17 cellular contexts compared by ENCODE assay signal in genomic region chr1:147169171-147169570, GRCh38. TPM values are rescaled to one million over a fixed set of nuclear protein-coding genes. Genes with fewer than 3 reads are reported as not detected.
DNase-seq lines count a peak whose midpoint lies in the region; ATAC-seq and TF ChIP-seq lines count a peak whose summit lies in the region.
"Had no signal": no experiment of that assay in that cellular context is flagged by ENCODE, and none has a peak within 500 bp of the region (broad histone marks: within the 10 kb centered on the region; RNA-seq: fewer than 3 reads in every experiment).

No MANE protein-coding gene starts in this region.

- CTCF ChIA-PET in mammary epithelial cell (lab: Charles Lee; ENCODE audit: low non-redundant PET), result no interaction called here

- H3K4me1 Mint-ChIP-seq in activated naive CD8-positive, alpha-beta T cell (ENCODE audit: low read depth), result peaks cover 43% of the 10 kb centered on the region
- H3K4me1 Mint-ChIP-seq in activated naive CD8-positive, alpha-beta T cell treated with anti-CD3 and anti-CD28 coated beads, Interleukin-2, amount 50 U/mL, for 24 hours, result peaks cover 43% of the 10 kb centered on the region

- H3K4ac ChIP-seq in mesenchymal stem cell (ENCODE audit: low read depth in 1 of 2, low read length in 2 of 2), result no peak overlapping the region

- WGBS in mammary epithelial cell (ENCODE audit: low coverage, missing lambda C conversion rate), result 60% methylated on average over 3 of the region's 3 CpGs
- WGBS in mesenchymal stem cell, result no CpG with 5 or more reads among the region's 3 CpGs
- WGBS in tibial nerve, 2 donors, result 42 to 49% methylated on average over 3 of the region's 3 CpGs

- H3K14ac ChIP-seq in mesenchymal stem cell (ENCODE audit: low read length in 2 of 2), result no peak overlapping the region

- H2AK5ac ChIP-seq in mesenchymal stem cell (ENCODE audit: low read length, severe bottlenecking), result no peak overlapping the region

- no peak for DNase-seq in activated naive CD8-positive, alpha-beta T cell treated with anti-CD3 and anti-CD28 coated beads, Interleukin-2, amount 50 U/mL, for 24 hours
- DNase-seq in mammary epithelial cell (no peak), mesenchymal stem cell (peak; percentile 7), vagina (ENCODE audit: extremely low spot score in 2 of 2) (no peak), tibial nerve (ENCODE audit: low spot score in 2 of 2) (no peak), germinal center (ENCODE audit: low spot score) (no peak)
- no peak for DNase-seq in stimulated activated CD4-positive, alpha-beta T cell treated with anti-CD3 and anti-CD28 coated beads, Interleukin-12 subunit alpha, Interleukin-12 subunit beta, amount 100 ng/mL, for 4 hours
- DNase-seq: 8988T; activated CD4-positive, alpha-beta T cell treated with anti-CD3 and anti-CD28 coated beads for 1 hour; activated CD8-positive, alpha-beta memory T cell treated with anti-CD3 and anti-CD28 coated beads, Interleukin-2, amount 10 ng/mL, durations not matched to agents 7 days and 5 days; activated gamma-delta T cell; esophagus squamous epithelium; KG1; T-helper 17 cell had no signal

- dilution Hi-C loops in mammary epithelial cell (cut with HindIII; ENCODE audit: low sequenced_read_pairs), result no loop called here

- TF ChIP-seq POLR2A in vagina (IDR thresholded peaks at IDR 0.05), result no peak
- TF ChIP-seq POLR2A in tibial nerve (IDR thresholded peaks at IDR 0.05), result no peak

- no peaks in the 10 kb centered on the region for H3K27me3 Mint-ChIP-seq in activated naive CD8-positive, alpha-beta T cell
- no peaks in the 10 kb centered on the region for H3K27me3 Mint-ChIP-seq in activated naive CD8-positive, alpha-beta T cell treated with anti-CD3 and anti-CD28 coated beads, Interleukin-2, amount 50 U/mL, for 24 hours
- H3K27me3 Mint-ChIP-seq: activated CD8-positive, alpha-beta memory T cell treated with anti-CD3 and anti-CD28 coated beads, Interleukin-2, amount 10 ng/mL, durations not matched to agents 7 days and 5 days; T-helper 17 cell had no signal

- H3K4me3 Mint-ChIP-seq in activated naive CD8-positive, alpha-beta T cell, result peak overlapping the region; percentile 23
- no peak overlapping the region for H3K4me3 Mint-ChIP-seq in activated naive CD8-positive, alpha-beta T cell treated with anti-CD3 and anti-CD28 coated beads, Interleukin-2, amount 50 U/mL, for 24 hours
- H3K4me3 Mint-ChIP-seq: T-helper 17 cell had no signal

- no peak overlapping the region for H2BK120ac ChIP-seq in mesenchymal stem cell (ENCODE audit: low read depth, low read length)

- TF ChIP-seq EP300 in tibial nerve (IDR thresholded peaks at IDR 0.05), result no peak

- no peak overlapping the region for H4K91ac ChIP-seq in mesenchymal stem cell (ENCODE audit: low read length)

- peaks cover 7% of the 10 kb centered on the region for H3K36me3 Mint-ChIP-seq in activated naive CD8-positive, alpha-beta T cell
- H3K36me3 Mint-ChIP-seq in activated naive CD8-positive, alpha-beta T cell treated with anti-CD3 and anti-CD28 coated beads, Interleukin-2, amount 50 U/mL, for 24 hours (ENCODE audit: low read depth), result peaks cover 18% of the 10 kb centered on the region

- BruUV-seq in mammary epithelial cell (replicated peaks; lab: Mats Ljungman, UMichigan), result no TSS peak

- no peak overlapping the region for H2BK12ac ChIP-seq in mesenchymal stem cell (ENCODE audit: low read length in 2 of 2)

- peaks cover 20% of the 10 kb centered on the region for H3K79me1 ChIP-seq in mesenchymal stem cell (replicated peaks; ENCODE audit: low read length, poor library complexity, severe bottlenecking)

- no peak overlapping the region for H2AFZ ChIP-seq in mammary epithelial cell (ENCODE audit: low read depth, low read length)
- no peak overlapping the region for H2AFZ ChIP-seq in mesenchymal stem cell (ENCODE audit: low read depth, low read length)

- no peak overlapping the region for H3K23ac ChIP-seq in mesenchymal stem cell (ENCODE audit: low read length in 2 of 2)

- H2BK15ac ChIP-seq in mesenchymal stem cell (ENCODE audit: low read depth, poor library complexity, severe bottlenecking), result no peak overlapping the region

- H3K4me1 ChIP-seq in mammary epithelial cell (ENCODE audit: insufficient read depth, low read length) (peaks cover 34% of the 10 kb centered on the region), mesenchymal stem cell (ENCODE audit: control insufficient read depth, insufficient read depth, low read depth, low read length) (peaks cover 9% of the 10 kb centered on the region), vagina (peaks cover 62% of the 10 kb centered on the region), tibial nerve (peaks cover 0 to 45% (median 9%) of the 10 kb centered on the region in 4 donors)

- intact Hi-C loops in mammary epithelial cell (cut with micrococcal nuclease), result no loop called here
- intact Hi-C loops in vagina (cut with DNase I), result no loop called here

- in situ Hi-C loops in mammary epithelial cell (cut with MboI; ENCODE audit: low sequenced_read_pairs in 2 of 2), result no loop called here

- H3K36me3 ChIP-seq in mammary epithelial cell (ENCODE audit: insufficient read depth, low read length) (peaks cover 12% of the 10 kb centered on the region), mesenchymal stem cell (ENCODE audit: control insufficient read depth in 1 of 2, insufficient read depth in 2 of 2, low read depth in 1 of 2, low read length in 2 of 2) (peaks cover 0 to 20% of the 10 kb centered on the region in 2 experiments), vagina (no peaks in the 10 kb centered on the region), tibial nerve (peaks cover 0 to 31% (median 0%) of the 10 kb centered on the region in 3 donors)

- H4K8ac ChIP-seq in mesenchymal stem cell (ENCODE audit: low read length), result no peak overlapping the region

- H3K9me3 ChIP-seq in mammary epithelial cell (replicated peaks; ENCODE audit: insufficient read depth, low read length) (no peaks in the 10 kb centered on the region), mesenchymal stem cell (ENCODE audit: control insufficient read depth, low read length) (no peaks in the 10 kb centered on the region), vagina (no peaks in the 10 kb centered on the region), tibial nerve (no peaks in the 10 kb centered on the region)
- H3K9me3 ChIP-seq: esophagus squamous epithelium had no signal

- H3K27me3 ChIP-seq in mammary epithelial cell (ENCODE audit: insufficient read depth, low read length) (no peaks in the 10 kb centered on the region), mesenchymal stem cell (ENCODE audit: control insufficient read depth in 1 of 2, insufficient read depth in 1 of 2, low read length in 2 of 2) (no peaks in the 10 kb centered on the region), vagina (no peaks in the 10 kb centered on the region), tibial nerve (no peaks in the 10 kb centered on the region)
- H3K27me3 ChIP-seq: dorsolateral prefrontal cortex, esophagus squamous epithelium had no signal

- H3K27ac Mint-ChIP-seq in activated naive CD8-positive, alpha-beta T cell, result no peak overlapping the region
- H3K27ac Mint-ChIP-seq in activated naive CD8-positive, alpha-beta T cell treated with anti-CD3 and anti-CD28 coated beads, Interleukin-2, amount 50 U/mL, for 24 hours, result no peak overlapping the region
- H3K27ac Mint-ChIP-seq: activated CD8-positive, alpha-beta memory T cell treated with anti-CD3 and anti-CD28 coated beads, Interleukin-2, amount 10 ng/mL, durations not matched to agents 7 days and 5 days; stimulated activated effector memory CD8-positive, alpha-beta T cell treated with anti-CD3 and anti-CD28 coated beads, Interleukin-12 subunit alpha, Interleukin-12 subunit beta, amount 100 ng/mL, for 72 hours; T-helper 17 cell had no signal

- H3K4me2 ChIP-seq in mammary epithelial cell (ENCODE audit: insufficient read depth, low read depth, low read length), result peak overlapping the region; percentile 95
- no peak overlapping the region for H3K4me2 ChIP-seq in mesenchymal stem cell (ENCODE audit: low read length, poor library complexity, severe bottlenecking)

- H3K18ac ChIP-seq in mesenchymal stem cell (ENCODE audit: low read depth in 1 of 2, low read length in 2 of 2), result no peak overlapping the region

- TF ChIP-seq CTCF in mammary epithelial cell (conservative IDR thresholded peaks at IDR 0.05 in 1 of 2, IDR thresholded peaks at IDR 0.05 in 1 of 2; ENCODE audit: extremely low read depth in 1 of 2, insufficient read depth in 1 of 2, low read depth in 1 of 2, low read length in 2 of 2) (no peak), vagina (IDR thresholded peaks at IDR 0.05) (no peak), tibial nerve (IDR thresholded peaks at IDR 0.05) (no peak)

- H2BK5ac ChIP-seq in mesenchymal stem cell (ENCODE audit: low read depth, low read length, poor library complexity, severe bottlenecking), result no peak overlapping the region

- H3K27ac ChIP-seq in mammary epithelial cell (ENCODE audit: insufficient read depth, low read depth, low read length) (peak overlapping the region; percentile 80), mesenchymal stem cell (ENCODE audit: low read length, poor library complexity, severe bottlenecking) (no peak overlapping the region), vagina (peak overlapping the region; percentile 72), tibial nerve (no peak overlapping the region)
- H3K27ac ChIP-seq: dorsolateral prefrontal cortex, esophagus squamous epithelium had no signal

- H4K20me1 ChIP-seq in mammary epithelial cell (ENCODE audit: insufficient read depth, low read length), result no peaks in the 10 kb centered on the region

- H3K4me3 ChIP-seq in mammary epithelial cell (replicated peaks in 1 of 3; ENCODE audit: insufficient read depth in 1 of 3, low read depth in 2 of 3, low read length in 3 of 3) (peak overlapping the region in 1 of 3 experiments; percentile 88), mesenchymal stem cell (ENCODE audit: insufficient read depth in 1 of 2, low read depth in 1 of 2, low read length in 2 of 2) (no peak overlapping the region), vagina (no peak overlapping the region), tibial nerve (no peak overlapping the region)

- H3K79me2 ChIP-seq in mammary epithelial cell (ENCODE audit: insufficient read depth, low read length), result peaks cover 82% of the 10 kb centered on the region

- no peak overlapping the region for H3K9ac ChIP-seq in mammary epithelial cell (ENCODE audit: insufficient read depth, low read length)
- H3K9ac ChIP-seq in mesenchymal stem cell (ENCODE audit: low read length), result peak overlapping the region; percentile 96

- ATAC-seq in activated naive CD8-positive, alpha-beta T cell treated with anti-CD3 and anti-CD28 coated beads, Interleukin-2, amount 50 U/mL, for 24 hours, result no peak
- ATAC-seq: activated CD8-positive, alpha-beta memory T cell treated with anti-CD3 and anti-CD28 coated beads, Interleukin-2, amount 10 ng/mL, durations not matched to agents 7 days and 5 days; stimulated activated effector memory CD8-positive, alpha-beta T cell treated with anti-CD3 and anti-CD28 coated beads, Interleukin-12 subunit alpha, Interleukin-12 subunit beta, amount 100 ng/mL, for 72 hours; T-helper 17 cell had no signal

- H3K9me3 Mint-ChIP-seq in activated naive CD8-positive, alpha-beta T cell (ENCODE audit: low read depth), result no peaks in the 10 kb centered on the region
- no peaks in the 10 kb centered on the region for H3K9me3 Mint-ChIP-seq in activated naive CD8-positive, alpha-beta T cell treated with anti-CD3 and anti-CD28 coated beads, Interleukin-2, amount 50 U/mL, for 24 hours
- H3K9me3 Mint-ChIP-seq: stimulated activated effector memory CD8-positive, alpha-beta T cell treated with anti-CD3 and anti-CD28 coated beads, Interleukin-12 subunit alpha, Interleukin-12 subunit beta, amount 100 ng/mL, for 72 hours had no signal

RNA-seq across cellular contexts. Expression of gene PRKAB2, which starts 3.1 kb away (rescaled TPM):
- 10 to 100 TPM; 24.6 to 30.8 TPM for total RNA-seq in mammary epithelial cell
- polyA plus RNA-seq in mammary epithelial cell, result 17.3 TPM
- polyA minus RNA-seq in mammary epithelial cell, result 2.4 TPM
- 13.8 TPM for polyA plus RNA-seq in mesenchymal stem cell (2013, experiment 1 of 2)
- polyA plus RNA-seq in mesenchymal stem cell (2013, experiment 2 of 2), result 14.1 TPM
- 25.0 TPM for total RNA-seq in vagina
- total RNA-seq in tibial nerve, result 10 to 100 TPM; 12.6 to 23.4 (median 15.1) TPM

RNA-seq across cellular contexts. Expression of gene FMO5, which starts 56.0 kb away (rescaled TPM):
- total RNA-seq in mammary epithelial cell (1 to 10 TPM in 1 of 2 donors, under 1 TPM in 1; 0.94 to 1.3 TPM), vagina (3.4 TPM), tibial nerve (1 to 10 TPM; 2.6 to 6.3 (median 3.0) TPM)
- 0.58 TPM for polyA plus RNA-seq in mammary epithelial cell
- not detected for polyA minus RNA-seq in mammary epithelial cell
- polyA plus RNA-seq in mesenchymal stem cell (2013, experiment 1 of 2), result 0.51 TPM
- 0.56 TPM for polyA plus RNA-seq in mesenchymal stem cell (2013, experiment 2 of 2)

Comparison
In these comparisons a context has a peak if more than half of its experiments do, and no peak if none do; other contexts are left out.
1. H3K27ac ChIP-seq: peak in mammary epithelial cell (single experiment) and vagina (single experiment); none in mesenchymal stem cell (single experiment) and tibial nerve (0 of 4).